1 cellular context compared by ENCODE assay signal in the genomic region with DNA sequence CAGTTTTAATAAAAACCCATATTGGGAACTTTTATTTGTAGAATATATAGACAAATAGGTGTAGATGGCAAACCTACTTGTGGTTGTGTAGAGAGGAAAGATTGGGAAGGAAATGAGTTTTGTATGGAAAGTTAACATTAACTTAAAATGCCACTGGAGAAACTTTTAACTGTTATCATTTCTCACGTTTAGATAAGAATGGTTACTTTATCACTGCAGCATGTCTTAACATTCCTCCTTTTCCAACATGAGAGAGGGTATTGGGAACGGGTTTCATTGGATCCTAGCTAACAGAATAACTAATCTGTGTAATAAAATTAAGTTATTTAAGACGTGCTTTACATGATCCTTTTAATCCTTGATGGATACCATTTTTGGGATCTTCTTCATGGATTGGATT.
TF ChIP-seq lines count a peak whose summit lies in the region.

No MANE protein-coding gene starts in this region.

TF ChIP-seq in GM23338, 12 proteins besides CTCF, POLR2A, EP300 and RAD21 (continued from another document):
- TF ChIP-seq, protein P1, sequence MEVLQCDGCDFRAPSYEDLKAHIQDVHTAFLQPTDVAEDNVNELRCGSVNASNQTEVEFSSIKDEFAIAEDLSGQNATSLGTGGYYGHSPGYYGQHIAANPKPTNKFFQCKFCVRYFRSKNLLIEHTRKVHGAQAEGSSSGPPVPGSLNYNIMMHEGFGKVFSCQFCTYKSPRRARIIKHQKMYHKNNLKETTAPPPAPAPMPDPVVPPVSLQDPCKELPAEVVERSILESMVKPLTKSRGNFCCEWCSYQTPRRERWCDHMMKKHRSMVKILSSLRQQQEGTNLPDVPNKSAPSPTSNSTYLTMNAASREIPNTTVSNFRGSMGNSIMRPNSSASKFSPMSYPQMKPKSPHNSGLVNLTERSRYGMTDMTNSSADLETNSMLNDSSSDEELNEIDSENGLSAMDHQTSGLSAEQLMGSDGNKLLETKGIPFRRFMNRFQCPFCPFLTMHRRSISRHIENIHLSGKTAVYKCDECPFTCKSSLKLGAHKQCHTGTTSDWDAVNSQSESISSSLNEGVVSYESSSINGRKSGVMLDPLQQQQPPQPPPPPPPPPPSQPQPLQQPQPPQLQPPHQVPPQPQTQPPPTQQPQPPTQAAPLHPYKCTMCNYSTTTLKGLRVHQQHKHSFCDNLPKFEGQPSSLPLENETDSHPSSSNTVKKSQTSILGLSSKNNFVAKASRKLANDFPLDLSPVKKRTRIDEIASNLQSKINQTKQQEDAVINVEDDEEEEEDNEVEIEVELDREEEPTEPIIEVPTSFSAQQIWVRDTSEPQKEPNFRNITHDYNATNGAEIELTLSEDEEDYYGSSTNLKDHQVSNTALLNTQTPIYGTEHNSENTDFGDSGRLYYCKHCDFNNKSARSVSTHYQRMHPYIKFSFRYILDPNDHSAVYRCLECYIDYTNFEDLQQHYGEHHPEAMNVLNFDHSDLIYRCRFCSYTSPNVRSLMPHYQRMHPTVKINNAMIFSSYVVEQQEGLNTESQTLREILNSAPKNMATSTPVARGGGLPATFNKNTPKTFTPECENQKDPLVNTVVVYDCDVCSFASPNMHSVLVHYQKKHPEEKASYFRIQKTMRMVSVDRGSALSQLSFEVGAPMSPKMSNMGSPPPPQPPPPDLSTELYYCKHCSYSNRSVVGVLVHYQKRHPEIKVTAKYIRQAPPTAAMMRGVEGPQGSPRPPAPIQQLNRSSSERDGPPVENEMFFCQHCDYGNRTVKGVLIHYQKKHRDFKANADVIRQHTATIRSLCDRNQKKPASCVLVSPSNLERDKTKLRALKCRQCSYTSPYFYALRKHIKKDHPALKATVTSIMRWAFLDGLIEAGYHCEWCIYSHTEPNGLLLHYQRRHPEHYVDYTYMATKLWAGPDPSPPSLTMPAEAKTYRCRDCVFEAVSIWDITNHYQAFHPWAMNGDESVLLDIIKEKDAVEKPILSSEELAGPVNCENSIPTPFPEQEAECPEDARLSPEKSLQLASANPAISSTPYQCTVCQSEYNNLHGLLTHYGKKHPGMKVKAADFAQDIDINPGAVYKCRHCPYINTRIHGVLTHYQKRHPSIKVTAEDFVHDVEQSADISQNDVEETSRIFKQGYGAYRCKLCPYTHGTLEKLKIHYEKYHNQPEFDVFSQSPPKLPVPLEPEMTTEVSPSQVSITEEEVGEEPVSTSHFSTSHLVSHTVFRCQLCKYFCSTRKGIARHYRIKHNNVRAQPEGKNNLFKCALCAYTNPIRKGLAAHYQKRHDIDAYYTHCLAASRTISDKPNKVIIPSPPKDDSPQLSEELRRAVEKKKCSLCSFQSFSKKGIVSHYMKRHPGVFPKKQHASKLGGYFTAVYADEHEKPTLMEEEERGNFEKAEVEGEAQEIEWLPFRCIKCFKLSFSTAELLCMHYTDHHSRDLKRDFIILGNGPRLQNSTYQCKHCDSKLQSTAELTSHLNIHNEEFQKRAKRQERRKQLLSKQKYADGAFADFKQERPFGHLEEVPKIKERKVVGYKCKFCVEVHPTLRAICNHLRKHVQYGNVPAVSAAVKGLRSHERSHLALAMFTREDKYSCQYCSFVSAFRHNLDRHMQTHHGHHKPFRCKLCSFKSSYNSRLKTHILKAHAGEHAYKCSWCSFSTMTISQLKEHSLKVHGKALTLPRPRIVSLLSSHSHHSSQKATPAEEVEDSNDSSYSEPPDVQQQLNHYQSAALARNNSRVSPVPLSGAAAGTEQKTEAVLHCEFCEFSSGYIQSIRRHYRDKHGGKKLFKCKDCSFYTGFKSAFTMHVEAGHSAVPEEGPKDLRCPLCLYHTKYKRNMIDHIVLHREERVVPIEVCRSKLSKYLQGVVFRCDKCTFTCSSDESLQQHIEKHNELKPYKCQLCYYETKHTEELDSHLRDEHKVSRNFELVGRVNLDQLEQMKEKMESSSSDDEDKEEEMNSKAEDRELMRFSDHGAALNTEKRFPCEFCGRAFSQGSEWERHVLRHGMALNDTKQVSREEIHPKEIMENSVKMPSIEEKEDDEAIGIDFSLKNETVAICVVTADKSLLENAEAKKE (CRISPR knock-in tag; IDR thresholded peaks at IDR 0.05): no peak
- TF ChIP-seq EZH2phosphoT487 (IDR thresholded peaks at IDR 0.05; ENCODE audit: unreplicated experiment) (no peak), NANOG (IDR thresholded peaks at IDR 0.05; ENCODE audit: borderline replicate concordance) (no peak), ZNF114 (CRISPR knock-in tag; IDR thresholded peaks at IDR 0.05) (no peak), ZNF331 (CRISPR knock-in tag; IDR thresholded peaks at IDR 0.05; ENCODE audit: low read depth) (no peak), JUNB (IDR thresholded peaks at IDR 0.05; ENCODE audit: unreplicated experiment) (no peak), EZH2 (IDR thresholded peaks at IDR 0.05; ENCODE audit: low read depth, unreplicated experiment) (no peak), CREB1 (CRISPR knock-in tag; IDR thresholded peaks at IDR 0.05; ENCODE audit: low read depth) (no peak), STAT1 (IDR thresholded peaks at IDR 0.05; ENCODE audit: unreplicated experiment) (no peak), POLR2AphosphoS5 (IDR thresholded peaks at IDR 0.05; ENCODE audit: low read depth) (no peak)
- TF ChIP-seq, protein P2, sequence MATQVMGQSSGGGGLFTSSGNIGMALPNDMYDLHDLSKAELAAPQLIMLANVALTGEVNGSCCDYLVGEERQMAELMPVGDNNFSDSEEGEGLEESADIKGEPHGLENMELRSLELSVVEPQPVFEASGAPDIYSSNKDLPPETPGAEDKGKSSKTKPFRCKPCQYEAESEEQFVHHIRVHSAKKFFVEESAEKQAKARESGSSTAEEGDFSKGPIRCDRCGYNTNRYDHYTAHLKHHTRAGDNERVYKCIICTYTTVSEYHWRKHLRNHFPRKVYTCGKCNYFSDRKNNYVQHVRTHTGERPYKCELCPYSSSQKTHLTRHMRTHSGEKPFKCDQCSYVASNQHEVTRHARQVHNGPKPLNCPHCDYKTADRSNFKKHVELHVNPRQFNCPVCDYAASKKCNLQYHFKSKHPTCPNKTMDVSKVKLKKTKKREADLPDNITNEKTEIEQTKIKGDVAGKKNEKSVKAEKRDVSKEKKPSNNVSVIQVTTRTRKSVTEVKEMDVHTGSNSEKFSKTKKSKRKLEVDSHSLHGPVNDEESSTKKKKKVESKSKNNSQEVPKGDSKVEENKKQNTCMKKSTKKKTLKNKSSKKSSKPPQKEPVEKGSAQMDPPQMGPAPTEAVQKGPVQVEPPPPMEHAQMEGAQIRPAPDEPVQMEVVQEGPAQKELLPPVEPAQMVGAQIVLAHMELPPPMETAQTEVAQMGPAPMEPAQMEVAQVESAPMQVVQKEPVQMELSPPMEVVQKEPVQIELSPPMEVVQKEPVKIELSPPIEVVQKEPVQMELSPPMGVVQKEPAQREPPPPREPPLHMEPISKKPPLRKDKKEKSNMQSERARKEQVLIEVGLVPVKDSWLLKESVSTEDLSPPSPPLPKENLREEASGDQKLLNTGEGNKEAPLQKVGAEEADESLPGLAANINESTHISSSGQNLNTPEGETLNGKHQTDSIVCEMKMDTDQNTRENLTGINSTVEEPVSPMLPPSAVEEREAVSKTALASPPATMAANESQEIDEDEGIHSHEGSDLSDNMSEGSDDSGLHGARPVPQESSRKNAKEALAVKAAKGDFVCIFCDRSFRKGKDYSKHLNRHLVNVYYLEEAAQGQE (IDR thresholded peaks at IDR 0.05; ENCODE audit: unreplicated experiment): no peak
